ENCODE assay signal across 7 cellular contexts in genomic region chr15:75348563-75349350, GRCh38. TPM values are rescaled to one million over a fixed set of nuclear protein-coding genes. Genes with fewer than 3 reads are reported as not detected.
DNase-seq lines count a peak whose midpoint lies in the region; ATAC-seq and TF ChIP-seq lines count a peak whose summit lies in the region.

No MANE protein-coding gene starts in this region.

- WGBS in heart left ventricle, 4 donors = 36 to 51% (median 37%) methylated on average over 34 to 46 of the region's 46 CpGs

- H3K36me3 Mint-ChIP-seq in GM23338 (ENCODE audit: low read depth) (peaks cover 5% of the 10 kb centered on the region; the same call in 1 of the 3 replicates), WTC11 (no peaks in the 10 kb centered on the region)

- no peaks in the 10 kb centered on the region for H3K79me2 ChIP-seq in GM23338 (replicated peaks; ENCODE audit: insufficient read depth)

- H3K4me1 Mint-ChIP-seq in GM23338 (peaks cover 6% of the 10 kb centered on the region; the same call in 2 of the 3 replicates), WTC11 (peaks cover 9% of the 10 kb centered on the region)

- peaks cover 34% of the 10 kb centered on the region for H3K27me3 Mint-ChIP-seq in GM23338 (ENCODE audit: insufficient read depth, low read depth, poor library complexity)
- peaks cover 35% of the 10 kb centered on the region for H3K27me3 Mint-ChIP-seq in WTC11 (ENCODE audit: low read depth)

- peak; percentile 63 for DNase-seq in GM23338 (ENCODE audit: low spot score)
- DNase-seq in WTC11 (ENCODE audit: low spot score) = peak; percentile 39
- peak in 2 of 5 donors; percentile 40 to 61 for DNase-seq in heart left ventricle
- peak; percentile 69 for DNase-seq in retina
- DNase-seq in NCI-H1694 (lab: John Stamatoyannopoulos, UW) = no peak

- no peaks in the 10 kb centered on the region for H3K9me3 ChIP-seq in heart left ventricle

- peaks cover 4% of the 10 kb centered on the region; the same call in 1 of the 2 replicates for H3K4me1 ChIP-seq in GM23338 (ENCODE audit: insufficient read depth)
- peaks cover 0 to 37% (median 12%) of the 10 kb centered on the region in 12 donors for H3K4me1 ChIP-seq in heart left ventricle

- TF ChIP-seq CTCF in GM23338 (conservative IDR thresholded peaks at IDR 0.05; ENCODE audit: low read depth in 2 of 2) (no peak), WTC11 (IDR thresholded peaks at IDR 0.05) (no peak), heart left ventricle (IDR thresholded peaks at IDR 0.05) (no peak)

- H2AFZ ChIP-seq in GM23338 = peak overlapping the region; percentile 93

- H3K27ac ChIP-seq in GM23338 (ENCODE audit: low read depth) = no peak overlapping the region
- peak overlapping the region in 5 of 12 donors; percentile 11 to 85 (median 73) for H3K27ac ChIP-seq in heart left ventricle

- no peaks in the 10 kb centered on the region for H3K36me3 ChIP-seq in GM23338 (ENCODE audit: insufficient read depth)
- H3K36me3 ChIP-seq in heart left ventricle = no peaks in the 10 kb centered on the region

- POLR2A ChIA-PET in WTC11 (lab: Charles Lee) = interaction anchor here (0.6 to 3.1 kb wide), 2 partner anchors 19 to 431 kb away, joined by 3 to 14 read pairs; partner anchors contain the start of gene MAN2C1

- intact Hi-C loops in heart left ventricle (cut with DNase I) = no loop called here

- ATAC-seq in GM23338 (peak; percentile 30), WTC11 (peak; percentile 16), heart left ventricle (peak in 3 of 4 donors; percentile 3 to 15 (median 12)), HG03159 (IDR thresholded peaks at IDR 0.05; ENCODE audit: unreplicated experiment) (no peak), GM18517 (IDR thresholded peaks at IDR 0.05; ENCODE audit: unreplicated experiment) (no peak)

- H3K9me3 Mint-ChIP-seq in GM23338 (no peaks in the 10 kb centered on the region), WTC11 (no peaks in the 10 kb centered on the region)

- H3F3A ChIP-seq in GM23338 (replicated peaks; ENCODE audit: low read depth) = 0 out of 2 replicates have a peak, but pooled peaks cover 4% of the 10 kb centered on the region

- H3K27ac Mint-ChIP-seq in GM23338 = no peak overlapping the region
- H3K27ac Mint-ChIP-seq in WTC11 = no peak overlapping the region

- H3K4me3 Mint-ChIP-seq in GM23338 (peak overlapping the region; percentile 92), WTC11 (peak overlapping the region; percentile 82)

- H3K9me2 ChIP-seq in GM23338 (ENCODE audit: insufficient read depth) = 0 out of 2 replicates have a peak, but pooled peaks cover 5% of the 10 kb centered on the region

- peak overlapping the region; percentile 95 for H3K4me3 ChIP-seq in GM23338
- H3K4me3 ChIP-seq in heart left ventricle = peak overlapping the region; percentile 67 to 98 (median 92)

- no peak for TF ChIP-seq POLR2A in heart left ventricle (IDR thresholded peaks at IDR 0.05)

- CTCF ChIA-PET in WTC11 (lab: Charles Lee) = interaction anchor here (0.9 to 3.9 kb wide), 3 partner anchors 19 to 184 kb away, joined by 3 to 25 read pairs (median 7); partner anchors contain the start of gene MAN2C1

- H4K20me1 ChIP-seq in GM23338 (replicated peaks; ENCODE audit: insufficient read depth) = no peaks in the 10 kb centered on the region

- peak overlapping the region; percentile 97 for H3K4me2 ChIP-seq in GM23338

- H3K27me3 ChIP-seq in GM23338 (ENCODE audit: insufficient read depth) = peaks cover 36% of the 10 kb centered on the region
- H3K27me3 ChIP-seq in heart left ventricle = peaks cover 0 to 4% (median 0%) of the 10 kb centered on the region in 9 donors

TF ChIP-seq in WTC11, 78 proteins besides CTCF, POLR2A, EP300 and RAD21:
- TF ChIP-seq EMX1 (CRISPR knock-in tag; IDR thresholded peaks at IDR 0.05) (no peak), PRDM15 (CRISPR knock-in tag; IDR thresholded peaks at IDR 0.05) (peak; percentile 80), USF1 (CRISPR knock-in tag; IDR thresholded peaks at IDR 0.05) (peak; percentile 29; the same call in 1 of the 2 replicates), ARID4B (CRISPR knock-in tag; IDR thresholded peaks at IDR 0.05; ENCODE audit: borderline replicate concordance) (no peak), RELA (CRISPR knock-in tag; IDR thresholded peaks at IDR 0.05; ENCODE audit: borderline replicate concordance) (0 out of 2 replicates have a peak, but pooled peaks have one; percentile 45)

RNA-seq across cellular contexts. Expression of gene NEIL1, which starts 1.9 kb away (rescaled TPM):
- 9.7 and 17.0 TPM in 2 replicates for total RNA-seq in GM23338 (2014; rRNA removed; shearing (Covaris generic))
- 6.2 and 11.7 TPM in 2 replicates for polyA plus RNA-seq in GM23338 (2016; fragmentation: Nextera tagmentation; extraction: Ambion mirVana)
- total RNA-seq in WTC11 (2021) = 24.8 to 25.2 TPM (median 24.9 TPM) in 3 replicates
- 10 to 100 TPM in 2 of 9 donors, 1 to 10 TPM in 7; 3.8 to 15.3 (median 8.1) TPM for total RNA-seq in heart left ventricle
- polyA plus RNA-seq in heart left ventricle = 10 to 100 TPM in 1 of 2 donors, 1 to 10 TPM in 1; 4.4 to 13.9 TPM

RNA-seq across cellular contexts. Expression of gene COMMD4, which starts 12.9 kb away (rescaled TPM):
- 131 and 166 TPM in 2 replicates for total RNA-seq in GM23338 (2014; rRNA removed; shearing (Covaris generic))
- polyA plus RNA-seq in GM23338 (2016; fragmentation: Nextera tagmentation; extraction: Ambion mirVana) = 128 and 131 TPM in 2 replicates
- 116 to 140 TPM (median 129 TPM) in 3 replicates for total RNA-seq in WTC11 (2021)
- total RNA-seq in heart left ventricle = 10 to 100 TPM; 23.9 to 66.9 (median 35.7) TPM
- 10 to 100 TPM; 51.5 to 53.7 TPM for polyA plus RNA-seq in heart left ventricle

RNA-seq across cellular contexts. Expression of gene MAN2C1, which starts 19.6 kb away (rescaled TPM):
- total RNA-seq in GM23338 (2014; rRNA removed; shearing (Covaris generic)) = 129 and 131 TPM in 2 replicates
- polyA plus RNA-seq in GM23338 (2016; fragmentation: Nextera tagmentation; extraction: Ambion mirVana) (31.4 and 42.3 TPM in 2 replicates), heart left ventricle (100 to 1,000 TPM in 1 of 2 donors, 10 to 100 TPM in 1; 61.3 to 150 TPM)
- total RNA-seq in WTC11 (2021) (148 to 155 TPM (median 151 TPM) in 3 replicates), heart left ventricle (100 to 1,000 TPM in 6 of 9 donors, 10 to 100 TPM in 3; 68.0 to 130 (median 111) TPM)

Comparison
In these comparisons a context has a peak if more than half of its experiments do, and no peak if none do; other contexts are left out.
1. ATAC-seq: peak in GM23338 (single experiment), WTC11 (single experiment) and heart left ventricle (3 of 4); none in HG03159 (single experiment) and GM18517 (single experiment).